24 cellular contexts compared by ENCODE assay signal in genomic region chr13:31761951-31762350, GRCh38. TPM values are rescaled to one million over a fixed set of nuclear protein-coding genes. Genes with fewer than 3 reads are reported as not detected.
DNase-seq lines count a peak whose midpoint lies in the region; ATAC-seq and TF ChIP-seq lines count a peak whose summit lies in the region.
"Had no signal": no experiment of that assay in that cellular context is flagged by ENCODE, and none has a peak within 500 bp of the region (broad histone marks: within the 10 kb centered on the region; RNA-seq: fewer than 3 reads in every experiment).

No MANE protein-coding gene starts in this region.

- CTCF ChIA-PET in IMR-90 (lab: Yijun Ruan, JAX) = no interaction called here
- CTCF ChIA-PET in activated CD8-positive, alpha-beta T cell treated with anti-CD3 and anti-CD28 coated beads for 36 hours (lab: Charles Lee) = no interaction called here

- H3K27me3 ChIP-seq in IMR-90 (ENCODE audit: control insufficient read depth, insufficient read depth, low read length) = no peaks in the 10 kb centered on the region
- H3K27me3 ChIP-seq in brain microvascular endothelial cell (replicated peaks) = no peaks in the 10 kb centered on the region
- H3K27me3 ChIP-seq: BE2C, SJCRH30 had no signal

- BruUV-seq in IMR-90 (replicated peaks; lab: Mats Ljungman, UMichigan) = no TSS peak

- peaks cover 3% of the 10 kb centered on the region; the same call in 1 of the 2 replicates for H3K4me1 ChIP-seq in IMR-90 (ENCODE audit: control insufficient read depth, insufficient read depth, low read length)
- H3K4me1 ChIP-seq: BE2C, SJCRH30 had no signal

- H3K4me3 ChIP-seq in IMR-90 (ENCODE audit: insufficient read depth, low read depth, low read length) (no peak overlapping the region), brain microvascular endothelial cell (ENCODE audit: low read depth, low read length) (no peak overlapping the region)
- H3K4me3 ChIP-seq: GM12878, SJCRH30 had no signal

- no peak overlapping the region; the same call in 1 of the 2 replicates for H3K18ac ChIP-seq in IMR-90 (ENCODE audit: low read depth, low read length)

- no peak overlapping the region for H2BK20ac ChIP-seq in IMR-90 (ENCODE audit: low read depth, low read length)

- no peak overlapping the region for H2AK5ac ChIP-seq in IMR-90 (ENCODE audit: low read depth, low read length)

- no peaks in the 10 kb centered on the region for H3K36me3 Mint-ChIP-seq in activated CD8-positive, alpha-beta T cell treated with anti-CD3 and anti-CD28 coated beads for 36 hours (ENCODE audit: low read depth)
- H3K36me3 Mint-ChIP-seq in progenitor cell of endocrine pancreas (ENCODE audit: insufficient read depth) = no peaks in the 10 kb centered on the region
- H3K36me3 Mint-ChIP-seq: CD4-positive, CD25-positive, alpha-beta regulatory T cell had no signal

- H3K79me1 ChIP-seq in IMR-90 (ENCODE audit: low read depth in 1 of 2, low read length in 2 of 2) = no peaks in the 10 kb centered on the region

- no peak overlapping the region for H3K56ac ChIP-seq in IMR-90 (ENCODE audit: extremely low read depth, insufficient read depth, low read length)

- H3K4me1 Mint-ChIP-seq in activated CD8-positive, alpha-beta T cell treated with anti-CD3 and anti-CD28 coated beads for 36 hours (ENCODE audit: low read depth) = no peaks in the 10 kb centered on the region
- no peaks in the 10 kb centered on the region for H3K4me1 Mint-ChIP-seq in progenitor cell of endocrine pancreas (ENCODE audit: low read depth)
- H3K4me1 Mint-ChIP-seq: CD4-positive, CD25-positive, alpha-beta regulatory T cell had no signal

- H2BK120ac ChIP-seq in IMR-90 (ENCODE audit: low read depth, low read length) = no peak overlapping the region; the same call in 1 of the 2 replicates

- in situ Hi-C loops in IMR-90 (cut with MboI; ENCODE audit: low sequenced_read_pairs) = no loop called here
- in situ Hi-C loops in brain microvascular endothelial cell (cut with HindIII; ENCODE audit: low pct_ligation_motif_present, low sequenced_read_pairs) = no loop called here

- dilution Hi-C loops in IMR-90 (cut with HindIII; ENCODE audit: low sequenced_read_pairs, unreplicated experiment) = no loop called here

- H3K36me3 ChIP-seq in IMR-90 (ENCODE audit: control insufficient read depth, insufficient read depth, low read length) = no peaks in the 10 kb centered on the region
- H3K36me3 ChIP-seq in brain microvascular endothelial cell (replicated peaks) = no peaks in the 10 kb centered on the region
- H3K36me3 ChIP-seq: BE2C, SJCRH30 had no signal

- H3K27ac ChIP-seq in IMR-90 (ENCODE audit: insufficient read depth, low read length) (no peak overlapping the region), brain microvascular endothelial cell (no peak overlapping the region)
- H3K27ac ChIP-seq: SJCRH30 had no signal

- H3K9me3 ChIP-seq in IMR-90 (ENCODE audit: control insufficient read depth, insufficient read depth, low read length) = no peaks in the 10 kb centered on the region
- H3K9me3 ChIP-seq: BE2C, SJCRH30 had no signal

- peaks cover 3% of the 10 kb centered on the region for H3K27me3 Mint-ChIP-seq in activated CD8-positive, alpha-beta T cell treated with anti-CD3 and anti-CD28 coated beads for 36 hours
- H3K27me3 Mint-ChIP-seq in progenitor cell of endocrine pancreas = no peaks in the 10 kb centered on the region

- DNase-seq in EL (peak; percentile 55), IMR-90 (peak; percentile 71), brain microvascular endothelial cell (peak; percentile 25), stromal cell of bone marrow (ENCODE audit: low read depth) (peak; percentile 43), NCI-H1105 (lab: John Stamatoyannopoulos, UW) (no peak), progenitor cell of endocrine pancreas (ENCODE audit: low spot score, unreplicated experiment) (no peak)
- DNase-seq in activated CD8-positive, alpha-beta T cell treated with anti-CD3 and anti-CD28 coated beads for 36 hours = no peak
- DNase-seq: ACHN; BE2C; CD4-positive, CD25-positive, alpha-beta regulatory T cell; COR-L47; DMS 273 treated with DMSO at 0.1 percent for 48 hours; DND-41; GF-D8; GOT3; KG1; NCI-H1436; NCI-H1930; NCI-H345; NCI-H524 treated with DMSO at 0.1 percent for 48 hours; PC-3; SJCRH30 had no signal

- H2BK5ac ChIP-seq in IMR-90 (ENCODE audit: low read depth, low read length, poor library complexity, severe bottlenecking) = no peak overlapping the region

- H3K9ac ChIP-seq in IMR-90 (ENCODE audit: low read depth, low read length) = no peak overlapping the region

- no peak overlapping the region; the same call in 1 of the 2 replicates for H4K5ac ChIP-seq in IMR-90 (ENCODE audit: low read depth, low read length)

- no peak overlapping the region for H3K23ac ChIP-seq in IMR-90 (ENCODE audit: low read depth, low read length)

- no peak for TF ChIP-seq POLR2A in IMR-90 (IDR thresholded peaks at IDR 0.05; ENCODE audit: low read depth, low read length)

- no peak for ATAC-seq in IMR-90 (ENCODE audit: low read depth)
- no peak for ATAC-seq in activated CD8-positive, alpha-beta T cell treated with anti-CD3 and anti-CD28 coated beads for 36 hours
- ATAC-seq: GM12878, HepG2, PC-3 had no signal

- no peak overlapping the region for H2AK9ac ChIP-seq in IMR-90 (replicated peaks; ENCODE audit: low read depth, low read length, poor library complexity)

- TF ChIP-seq RAD21 in IMR-90 (IDR thresholded peaks at IDR 0.05; ENCODE audit: low read length) = no peak

- H4K91ac ChIP-seq in IMR-90 (ENCODE audit: insufficient read depth, low read depth, low read length) = no peak overlapping the region

- TF ChIP-seq CTCF in IMR-90 (conservative IDR thresholded peaks at IDR 0.05; ENCODE audit: low read depth, low read length) (no peak), brain microvascular endothelial cell (IDR thresholded peaks at IDR 0.05; ENCODE audit: low read depth, low read length, missing control alignments) (no peak), progenitor cell of endocrine pancreas (IDR thresholded peaks at IDR 0.05; ENCODE audit: unreplicated experiment) (no peak)
- no peak for TF ChIP-seq CTCF in activated CD8-positive, alpha-beta T cell treated with anti-CD3 and anti-CD28 coated beads for 36 hours (IDR thresholded peaks at IDR 0.05)

- H3K4me3 Mint-ChIP-seq in activated CD8-positive, alpha-beta T cell treated with anti-CD3 and anti-CD28 coated beads for 36 hours = no peak overlapping the region
- H3K4me3 Mint-ChIP-seq in progenitor cell of endocrine pancreas (ENCODE audit: low read depth) = no peak overlapping the region
- H3K4me3 Mint-ChIP-seq: CD4-positive, CD25-positive, alpha-beta regulatory T cell had no signal

- H2BK15ac ChIP-seq in IMR-90 (ENCODE audit: low read depth, low read length) = no peak overlapping the region

- POLR2A ChIA-PET in IMR-90 (lab: Charles Lee; ENCODE audit: unreplicated experiment) = no interaction called here
- POLR2A ChIA-PET in activated CD8-positive, alpha-beta T cell treated with anti-CD3 and anti-CD28 coated beads for 36 hours (lab: Charles Lee) = interaction anchor here (0.6 kb wide), 1 partner anchor 38 kb away, joined by 4 read pairs; no protein-coding TSS in a partner anchor

- H2AFZ ChIP-seq in IMR-90 (replicated peaks; ENCODE audit: low read length, poor library complexity) = no peak overlapping the region

- no peaks in the 10 kb centered on the region for H4K20me1 ChIP-seq in IMR-90 (ENCODE audit: insufficient read depth, low read length)

- H3K4ac ChIP-seq in IMR-90 (ENCODE audit: low read depth, low read length) = no peak overlapping the region

- H3K14ac ChIP-seq in IMR-90 (replicated peaks; ENCODE audit: low read depth, low read length) = no peak overlapping the region

- no CpG with 5 or more reads among the region's 2 CpGs for WGBS in IMR-90 (ENCODE audit: extremely low coverage in 2 of 2, insufficient read length in 1 of 2), 2 experiments

- H3K9me1 ChIP-seq in IMR-90 (ENCODE audit: insufficient read depth, low read length) = peaks cover 3% of the 10 kb centered on the region; the same call in 1 of the 2 replicates

- no peak overlapping the region for H3K4me2 ChIP-seq in IMR-90 (ENCODE audit: low read depth, low read length)

- H4K8ac ChIP-seq in IMR-90 (ENCODE audit: low read depth in 2 of 2, low read length in 2 of 2) = no peak overlapping the region; a peak in 1 of 4 replicates

- H3K27ac Mint-ChIP-seq in activated CD8-positive, alpha-beta T cell treated with anti-CD3 and anti-CD28 coated beads for 36 hours = no peak overlapping the region
- H3K27ac Mint-ChIP-seq in progenitor cell of endocrine pancreas = no peak overlapping the region

- intact Hi-C loops in IMR-90 (cut with micrococcal nuclease) = no loop called here
- intact Hi-C loops in activated CD8-positive, alpha-beta T cell treated with anti-CD3 and anti-CD28 coated beads for 36 hours (cut with micrococcal nuclease) = no loop called here

- H3K9me3 Mint-ChIP-seq in activated CD8-positive, alpha-beta T cell treated with anti-CD3 and anti-CD28 coated beads for 36 hours = no peaks in the 10 kb centered on the region
- H3K9me3 Mint-ChIP-seq in progenitor cell of endocrine pancreas (ENCODE audit: low read depth) = no peaks in the 10 kb centered on the region

TF ChIP-seq in IMR-90, 13 proteins besides CTCF, POLR2A, EP300 and RAD21 (continues in another document):
- TF ChIP-seq USF2 (IDR thresholded peaks at IDR 0.05; ENCODE audit: low read depth, low read length) (no peak), MAZ (IDR thresholded peaks at IDR 0.05; ENCODE audit: borderline replicate concordance, low read depth, low read length) (no peak), FOS (IDR thresholded peaks at IDR 0.05; ENCODE audit: low read depth, low read length) (no peak), MAFK (IDR thresholded peaks at IDR 0.05; ENCODE audit: low read depth, low read length) (no peak), SMC3 (IDR thresholded peaks at IDR 0.05; ENCODE audit: low read depth, low read length) (no peak)

RNA-seq across cellular contexts. Expression of gene RXFP2, which starts 22.6 kb away (rescaled TPM):
- total RNA-seq in IMR-90 (2012; rRNA removed) (not detected in 2 replicates), progenitor cell of endocrine pancreas (not detected in 2 replicates)
- polyA plus RNA-seq in IMR-90 (2012; rRNA removed) = not detected in 2 replicates
- polyA plus RNA-seq in IMR-90 (2012; cell fraction: cytosol; rRNA removed) = not detected in 2 replicates
- not detected in 2 replicates for polyA plus RNA-seq in IMR-90 (2012; cell fraction: nucleus; rRNA removed; ENCODE audit: low replicate concordance)
- total RNA-seq in activated CD8-positive, alpha-beta T cell treated with anti-CD3 and anti-CD28 coated beads for 36 hours = not detected
- total RNA-seq: CD4-positive, CD25-positive, alpha-beta regulatory T cell; GM12878; HepG2; PC-3; SJCRH30 had no signal
- polyA plus RNA-seq: CD4-positive, CD25-positive, alpha-beta regulatory T cell; HepG2 had no signal

Comparison
In these comparisons a context has a peak if more than half of its experiments do, and no peak if none do; other contexts are left out.
1. DNase-seq: peak in EL (single experiment), IMR-90 (single experiment), brain microvascular endothelial cell (single experiment) and stromal cell of bone marrow (single experiment); none in NCI-H1105 (single experiment), activated CD8-positive, alpha-beta T cell treated with anti-CD3 and anti-CD28 coated beads for 36 hours (single experiment) and progenitor cell of endocrine pancreas (single experiment).